Comparison of ENCODE assay signal across 1 cellular context in the genomic region with DNA sequence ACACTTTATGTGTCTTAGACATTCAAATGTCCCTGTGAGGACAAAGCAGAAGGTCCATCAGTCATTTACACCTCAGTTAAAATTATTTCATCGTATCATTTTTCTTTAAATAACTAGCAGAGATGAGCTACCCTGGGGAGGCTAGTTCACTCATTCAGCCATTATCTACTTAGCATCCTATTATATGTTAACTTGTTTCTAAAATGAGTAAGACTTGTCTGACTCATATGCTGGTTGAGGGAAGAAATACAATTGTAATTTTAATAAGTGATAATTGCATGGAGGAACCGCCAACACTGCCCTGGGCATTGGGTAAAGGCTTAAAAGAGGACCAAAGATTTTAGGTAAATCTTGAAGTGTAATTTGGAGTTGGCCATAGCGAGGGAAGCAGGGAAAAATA.
TF ChIP-seq lines count a peak whose summit lies in the region.

No MANE protein-coding gene starts in this region.

TF ChIP-seq in SK-N-SH treated with all-trans-retinoic acid at 6 μM for 48 hours, 23 proteins besides CTCF, POLR2A, EP300 and RAD21 (continued from another document):
- TF ChIP-seq, protein P1, sequence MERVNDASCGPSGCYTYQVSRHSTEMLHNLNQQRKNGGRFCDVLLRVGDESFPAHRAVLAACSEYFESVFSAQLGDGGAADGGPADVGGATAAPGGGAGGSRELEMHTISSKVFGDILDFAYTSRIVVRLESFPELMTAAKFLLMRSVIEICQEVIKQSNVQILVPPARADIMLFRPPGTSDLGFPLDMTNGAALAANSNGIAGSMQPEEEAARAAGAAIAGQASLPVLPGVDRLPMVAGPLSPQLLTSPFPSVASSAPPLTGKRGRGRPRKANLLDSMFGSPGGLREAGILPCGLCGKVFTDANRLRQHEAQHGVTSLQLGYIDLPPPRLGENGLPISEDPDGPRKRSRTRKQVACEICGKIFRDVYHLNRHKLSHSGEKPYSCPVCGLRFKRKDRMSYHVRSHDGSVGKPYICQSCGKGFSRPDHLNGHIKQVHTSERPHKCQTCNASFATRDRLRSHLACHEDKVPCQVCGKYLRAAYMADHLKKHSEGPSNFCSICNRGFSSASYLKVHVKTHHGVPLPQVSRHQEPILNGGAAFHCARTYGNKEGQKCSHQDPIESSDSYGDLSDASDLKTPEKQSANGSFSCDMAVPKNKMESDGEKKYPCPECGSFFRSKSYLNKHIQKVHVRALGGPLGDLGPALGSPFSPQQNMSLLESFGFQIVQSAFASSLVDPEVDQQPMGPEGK (CRISPR knock-in tag; IDR thresholded peaks at IDR 0.05; ENCODE audit: borderline replicate concordance) = no peak
- no peak for TF ChIP-seq PPARA (CRISPR knock-in tag; IDR thresholded peaks at IDR 0.05; ENCODE audit: borderline replicate concordance)
- TF ChIP-seq BACH2 (CRISPR knock-in tag; IDR thresholded peaks at IDR 0.05; ENCODE audit: borderline replicate concordance) = no peak
TF ChIP-seq in SK-N-SH treated with all-trans-retinoic acid at 6 μM for 48 hours: peak in this region for 0.
